Comparison of ENCODE assay signal across 8 cellular contexts in genomic region chr2:234488913-234489451, GRCh38. TPM values are rescaled to one million over a fixed set of nuclear protein-coding genes. Genes with fewer than 3 reads are reported as not detected.
DNase-seq lines count a peak whose midpoint lies in the region; ATAC-seq, FAIRE-seq and TF ChIP-seq lines count a peak whose summit lies in the region.

No MANE protein-coding gene starts in this region.

- WGBS in spleen, 5 donors: 39 to 56% (median 49%) methylated on average over 8 of the region's 8 CpGs

- H3K4me3 ChIP-seq in spleen: peak overlapping the region in 1 of 8 donors; percentile 32

- DNase-seq in GM19238 (ENCODE audit: insufficient read length, low spot score): peak; percentile 40
- peak; percentile 34 for DNase-seq in activated T-cell treated with anti-CD3 and anti-CD28 coated beads for 48 hours (ENCODE audit: low read depth)
- peak; percentile 77 for DNase-seq in spleen
- DNase-seq in nucleus accumbens (lab: John Stamatoyannopoulos, UW): no peak
- no peak for DNase-seq in frontal cortex (ENCODE audit: low spot score in 2 of 2)
- DNase-seq in NCI-H510A treated with DMSO at 0.1 percent for 48 hours (lab: John Stamatoyannopoulos, UW): no peak
- DNase-seq in AG20443 (ENCODE audit: low spot score): no peak

- peaks cover 17 to 100% (median 77%) of the 10 kb centered on the region in 6 donors for H3K4me1 ChIP-seq in spleen

- no peak for TF ChIP-seq POLR2A in spleen (IDR thresholded peaks at IDR 0.05)

- FAIRE-seq in frontal cortex (lab: Jason Lieb, UNC): no peak

- ATAC-seq in HG03280 (IDR thresholded peaks at IDR 0.05; ENCODE audit: unreplicated experiment): peak; percentile 66

- TF ChIP-seq CTCF in spleen (IDR thresholded peaks at IDR 0.05 in 8 of 11, conservative IDR thresholded peaks at IDR 0.05 in 3 of 11): no peak

- intact Hi-C loops in spleen (cut with DNase I; ENCODE audit: low total_unique reads): no loop called here

- H3K36me3 ChIP-seq in spleen: peaks cover 0 to 5% (median 0%) of the 10 kb centered on the region in 6 donors

- H3K27ac ChIP-seq in spleen: peak overlapping the region in 7 of 8 donors; percentile 25 to 93 (median 89)

- no peaks in the 10 kb centered on the region for H3K27me3 ChIP-seq in spleen (replicated peaks in 1 of 7)

- H3K9me3 ChIP-seq in spleen: no peaks in the 10 kb centered on the region

RNA-seq across cellular contexts. Expression of gene ARL4C, which starts 7.9 kb away (rescaled TPM):
- total RNA-seq in spleen: 100 to 1,000 TPM in 1 of 7 donors, 10 to 100 TPM in 6; 45.4 to 148 (median 75.0) TPM
- polyA plus RNA-seq in spleen: 10 to 100 TPM; 12.2 to 24.4 (median 20.4) TPM
- total RNA-seq in frontal cortex: 41.2 TPM

Comparison
In these comparisons a context has a peak if more than half of its experiments do, and no peak if none do; other contexts are left out.
1. DNase-seq: peak in GM19238 (single experiment), activated T-cell treated with anti-CD3 and anti-CD28 coated beads for 48 hours (single experiment) and spleen (single experiment); none in nucleus accumbens (0 of 56), frontal cortex (0 of 2), NCI-H510A treated with DMSO at 0.1 percent for 48 hours (single experiment) and AG20443 (single experiment).